ENCODE assay signal across 22 cellular contexts in the genomic region with DNA sequence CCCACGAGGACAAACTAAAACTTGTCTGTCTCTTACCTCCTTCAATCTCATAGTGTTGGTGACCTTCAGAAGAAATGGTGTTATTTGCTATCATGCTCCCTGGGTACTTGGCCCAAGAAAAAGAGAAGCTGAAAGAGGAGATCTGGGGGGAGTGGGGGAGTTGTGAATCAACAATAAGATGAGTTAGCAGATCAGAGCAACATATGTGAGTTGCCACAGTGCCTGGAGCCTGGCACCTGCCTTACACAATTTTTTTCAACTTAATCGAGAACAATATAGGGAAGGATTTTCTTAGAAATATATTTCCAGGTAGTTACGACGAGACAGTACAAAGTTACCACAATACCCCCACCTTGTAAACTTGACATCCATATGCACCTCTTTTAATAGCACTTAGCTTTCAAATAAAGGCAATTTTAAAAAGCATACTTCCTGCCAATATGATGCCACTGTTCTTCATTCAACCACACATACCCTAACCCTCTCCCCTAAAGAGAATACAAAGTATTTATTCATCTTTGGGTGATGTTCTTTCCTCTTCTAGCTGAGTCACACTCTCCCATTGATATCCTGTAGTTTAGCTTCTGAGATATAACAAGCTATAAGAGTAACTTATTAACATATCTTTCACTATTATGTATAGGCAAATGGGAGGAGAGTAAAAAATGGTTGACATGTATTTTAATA.
DNase-seq lines count a peak whose midpoint lies in the region; ATAC-seq and TF ChIP-seq lines count a peak whose summit lies in the region.
"Had no signal": no experiment of that assay in that cellular context is flagged by ENCODE, and none has a peak within 500 bp of the region (broad histone marks: within the 10 kb centered on the region; RNA-seq: fewer than 3 reads in every experiment).

No MANE protein-coding gene starts in this region.

- H3K36me3 ChIP-seq in esophagus squamous epithelium: no peaks in the 10 kb centered on the region
- H3K36me3 ChIP-seq in tibial artery: no peaks in the 10 kb centered on the region
- H3K36me3 ChIP-seq: upper lobe of right lung had no signal

- H3K4me1 ChIP-seq in esophagus squamous epithelium (peaks cover 0 to 15% (median 0%) of the 10 kb centered on the region in 3 donors), tibial artery (no peaks in the 10 kb centered on the region)
- H3K4me1 ChIP-seq: upper lobe of right lung had no signal

- peaks cover 40% of the 10 kb centered on the region for H3K4me1 Mint-ChIP-seq in activated naive CD4-positive, alpha-beta T cell treated with anti-CD3 and anti-CD28 coated beads for 36 hours (ENCODE audit: low read depth)
- H3K4me1 Mint-ChIP-seq in T-helper 17 cell: peaks cover 9% of the 10 kb centered on the region
- H3K4me1 Mint-ChIP-seq: mesothelial cell of epicardium; stimulated activated memory B cell treated with anti-CD40 and anti-IgM and Interleukin-4, amounts not matched to agents 10 μg/mL and 1 μg/mL and 100 μg/mL, for 72 hours had no signal

- TF ChIP-seq CTCF in esophagus squamous epithelium (IDR thresholded peaks at IDR 0.05) (no peak), tibial artery (IDR thresholded peaks at IDR 0.05) (no peak)

- CTCF ChIA-PET in activated naive CD4-positive, alpha-beta T cell treated with anti-CD3 and anti-CD28 coated beads for 36 hours (lab: Charles Lee): interaction anchor here (1.0 to 3.5 kb wide), 7 partner anchors 12 to 179 kb away, joined by 3 to 20 read pairs (median 7); no protein-coding TSS in a partner anchor

- no peak for DNase-seq in activated naive CD4-positive, alpha-beta T cell treated with anti-CD3 and anti-CD28 coated beads for 36 hours
- DNase-seq in activated naive CD4-positive, alpha-beta T cell treated with Interleukin-2 at 50 U/mL for 16 hours: no peak
- no peak for DNase-seq in T-helper 17 cell
- DNase-seq in esophagus squamous epithelium (lab: John Stamatoyannopoulos, UW): no peak
- no peak for DNase-seq in tibial artery
- DNase-seq in glomerular visceral epithelial cell (ENCODE audit: extremely low spot score): no peak
- DNase-seq in epidermal melanocyte (ENCODE audit: insufficient read length, low spot score): no peak
- DNase-seq: activated CD4-positive, alpha-beta T cell treated with anti-CD3 and anti-CD28 coated beads, Interleukin-2, amount 50 U/mL, for 1 hour; activated effector memory CD4-positive, alpha-beta T cell treated with Interleukin-2 at 50 U/mL for 16 hours; endodermal cell; HFFc6; Karpas-422; NCI-H1105; NCI-H69; OCI-M1; retina; SIG-M5; upper lobe of right lung had no signal

- H3K4me3 Mint-ChIP-seq in activated naive CD4-positive, alpha-beta T cell treated with anti-CD3 and anti-CD28 coated beads for 36 hours: peak overlapping the region; percentile 67
- peak overlapping the region; percentile 60 for H3K4me3 Mint-ChIP-seq in T-helper 17 cell
- H3K4me3 Mint-ChIP-seq: CD14-positive monocyte; endodermal cell; HFFc6; mesothelial cell of epicardium; stimulated activated memory B cell treated with anti-CD40 and anti-IgM and Interleukin-4, amounts not matched to agents 10 μg/mL and 1 μg/mL and 100 μg/mL, for 72 hours had no signal

- intact Hi-C loops in activated naive CD4-positive, alpha-beta T cell treated with anti-CD3 and anti-CD28 coated beads for 36 hours (cut with micrococcal nuclease): no loop called here
- intact Hi-C loops in esophagus squamous epithelium (cut with DNase I) (no loop called here), tibial artery (cut with DNase I; ENCODE audit: low total_unique reads) (no loop called here)

- H3K9me3 ChIP-seq in T-helper 17 cell (ENCODE audit: control insufficient read depth, low read length, poor library complexity, severe bottlenecking) (no peaks in the 10 kb centered on the region), esophagus squamous epithelium (no peaks in the 10 kb centered on the region), tibial artery (no peaks in the 10 kb centered on the region)
- H3K9me3 ChIP-seq: upper lobe of right lung had no signal

- peak; percentile 18 for ATAC-seq in T-helper 17 cell
- ATAC-seq in HG02610 (IDR thresholded peaks at IDR 0.05; ENCODE audit: unreplicated experiment): no peak
- ATAC-seq: stimulated activated memory B cell treated with anti-CD40 and anti-IgM and Interleukin-4, amounts not matched to agents 10 μg/mL and 1 μg/mL and 100 μg/mL, for 72 hours; upper lobe of right lung had no signal

- WGBS in esophagus squamous epithelium, 2 donors: 70 to 73% methylated on average over 4 of the region's 4 CpGs

- no peak overlapping the region for H3K4me3 ChIP-seq in esophagus squamous epithelium
- no peak overlapping the region for H3K4me3 ChIP-seq in tibial artery
- H3K4me3 ChIP-seq: upper lobe of right lung had no signal

- no peaks in the 10 kb centered on the region for H3K9me3 Mint-ChIP-seq in activated naive CD4-positive, alpha-beta T cell treated with anti-CD3 and anti-CD28 coated beads for 36 hours
- H3K9me3 Mint-ChIP-seq: CD14-positive monocyte; endodermal cell; mesothelial cell of epicardium; stimulated activated memory B cell treated with anti-CD40 and anti-IgM and Interleukin-4, amounts not matched to agents 10 μg/mL and 1 μg/mL and 100 μg/mL, for 72 hours had no signal

- H3K36me3 Mint-ChIP-seq in activated naive CD4-positive, alpha-beta T cell treated with anti-CD3 and anti-CD28 coated beads for 36 hours (ENCODE audit: low read depth): no peaks in the 10 kb centered on the region
- no peaks in the 10 kb centered on the region for H3K36me3 Mint-ChIP-seq in T-helper 17 cell (ENCODE audit: low read depth)
- H3K36me3 Mint-ChIP-seq: CD14-positive monocyte; mesothelial cell of epicardium; stimulated activated memory B cell treated with anti-CD40 and anti-IgM and Interleukin-4, amounts not matched to agents 10 μg/mL and 1 μg/mL and 100 μg/mL, for 72 hours had no signal

- H3K27ac Mint-ChIP-seq in activated naive CD4-positive, alpha-beta T cell treated with anti-CD3 and anti-CD28 coated beads for 36 hours: peak overlapping the region; percentile 92
- H3K27ac Mint-ChIP-seq in T-helper 17 cell: peak overlapping the region; percentile 16
- H3K27ac Mint-ChIP-seq: CD14-positive monocyte; endodermal cell; HFFc6; mesothelial cell of epicardium; stimulated activated memory B cell treated with anti-CD40 and anti-IgM and Interleukin-4, amounts not matched to agents 10 μg/mL and 1 μg/mL and 100 μg/mL, for 72 hours had no signal

- no peaks in the 10 kb centered on the region for H3K27me3 Mint-ChIP-seq in activated naive CD4-positive, alpha-beta T cell treated with anti-CD3 and anti-CD28 coated beads for 36 hours (ENCODE audit: low read depth)
- no peaks in the 10 kb centered on the region for H3K27me3 Mint-ChIP-seq in T-helper 17 cell

- H3K27ac ChIP-seq in esophagus squamous epithelium: peak overlapping the region; percentile 29 to 78 (median 71)
- peak overlapping the region; percentile 25 to 36 for H3K27ac ChIP-seq in tibial artery
- H3K27ac ChIP-seq: upper lobe of right lung had no signal

- TF ChIP-seq POLR2A in esophagus squamous epithelium (IDR thresholded peaks at IDR 0.05): no peak

- no peaks in the 10 kb centered on the region for H3K27me3 ChIP-seq in esophagus squamous epithelium
- no peaks in the 10 kb centered on the region for H3K27me3 ChIP-seq in tibial artery
- H3K27me3 ChIP-seq: upper lobe of right lung had no signal
